In genomic region chr9:107481035-107481434, GRCh38 we compare ENCODE assay signal across 9 cellular contexts. TPM values are rescaled to one million over a fixed set of nuclear protein-coding genes. Genes with fewer than 3 reads are reported as not detected.
DNase-seq lines count a peak whose midpoint lies in the region; ATAC-seq, FAIRE-seq and TF ChIP-seq lines count a peak whose summit lies in the region.
"Had no signal": no experiment of that assay in that cellular context is flagged by ENCODE, and none has a peak within 500 bp of the region (broad histone marks: within the 10 kb centered on the region; RNA-seq: fewer than 3 reads in every experiment).

No MANE protein-coding gene starts in this region.

- ATAC-seq in A549 (peak; percentile 75 to 76; a peak in 5 of 6 replicates), lower lobe of right lung (no peak), HG03139 (IDR thresholded peaks at IDR 0.05; ENCODE audit: unreplicated experiment) (no peak)

- TF ChIP-seq RAD21 in A549 (conservative IDR thresholded peaks at IDR 0.05 in 1 of 2, IDR thresholded peaks at IDR 0.05 in 1 of 2) = peak in 1 of 2 experiments; percentile 58; a peak in 4 of 5 replicates

- peak; percentile 56 for FAIRE-seq in A549 (lab: Jason Lieb, UNC)
- FAIRE-seq: islet of Langerhans had no signal

- peak overlapping the region; percentile 93 for H3K4me2 ChIP-seq in A549

- in situ Hi-C loops in HAP-1 (cut with MboI; ENCODE audit: low sequenced_read_pairs) = no loop called here

- TF ChIP-seq POLR2A in A549 (IDR thresholded peaks at IDR 0.05; ENCODE audit: low read length) = no peak

- TF ChIP-seq CTCF in A549 (IDR thresholded peaks at IDR 0.05) = peak; percentile 43
- TF ChIP-seq CTCF in HEK293 (tag by site-specific recombination; IDR thresholded peaks at IDR 0.05) = peak; percentile 14; the same call in 1 of the 2 replicates
- TF ChIP-seq CTCF in VCaP (conservative IDR thresholded peaks at IDR 0.05) = peak; percentile 65
- peak; percentile 13 for TF ChIP-seq CTCF in lower lobe of right lung (IDR thresholded peaks at IDR 0.05)
- no peak for TF ChIP-seq CTCF in WERI-Rb-1 (IDR thresholded peaks at IDR 0.05; ENCODE audit: low read depth, low read length)

- POLR2A ChIA-PET in A549 (lab: Yijun Ruan, JAX) = no interaction called here
- POLR2A ChIA-PET in HEK293 (lab: Yijun Ruan, JAX) = no interaction called here

- H3K36me3 ChIP-seq in HEK293 (ENCODE audit: control insufficient read depth in 2 of 2, insufficient read depth in 1 of 2, low read length in 2 of 2) = peaks cover 0 to 13% of the 10 kb centered on the region in 2 experiments; a peak in 1 of 3 replicates
- H3K36me3 ChIP-seq in lower lobe of right lung = peaks cover 11% of the 10 kb centered on the region
- H3K36me3 ChIP-seq in WERI-Rb-1 = no peaks in the 10 kb centered on the region
- H3K36me3 ChIP-seq in HAP-1 (replicated peaks) = no peaks in the 10 kb centered on the region

- WGBS in A549 (ENCODE audit: missing lambda C conversion rate) = 9% methylated on average over 4 of the region's 4 CpGs

- peaks cover 13% of the 10 kb centered on the region for H3K4me1 ChIP-seq in A549
- H3K4me1 ChIP-seq in HEK293 (ENCODE audit: control insufficient read depth, insufficient read depth, low read length) = peaks cover 4% of the 10 kb centered on the region; the same call in 1 of the 2 replicates
- peaks cover 9% of the 10 kb centered on the region for H3K4me1 ChIP-seq in lower lobe of right lung
- H3K4me1 ChIP-seq in HAP-1 = peaks cover 10% of the 10 kb centered on the region

- intact Hi-C loops in lower lobe of right lung (cut with DNase I) = no loop called here

- H3K27me3 ChIP-seq in lower lobe of right lung (ENCODE audit: low read depth) (no peaks in the 10 kb centered on the region), WERI-Rb-1 (ENCODE audit: insufficient read depth, low read depth, severe bottlenecking) (no peaks in the 10 kb centered on the region), HAP-1 (ENCODE audit: low read depth) (no peaks in the 10 kb centered on the region)

- H3K4me3 ChIP-seq in A549 (peak overlapping the region; percentile 33; the same call in 2 of the 3 replicates), HEK293 (ENCODE audit: low read depth, low read length) (no peak overlapping the region), lower lobe of right lung (no peak overlapping the region), WERI-Rb-1 (ENCODE audit: low read depth, low read length) (no peak overlapping the region), HAP-1 (no peak overlapping the region)

- CTCF ChIA-PET in A549 (lab: Yijun Ruan, JAX) (interaction anchor here (0.5 to 4.1 kb wide), 13 partner anchors 13 to 1450 kb away, joined by 3 to 46 read pairs (median 3); no protein-coding TSS in a partner anchor), HEK293 (lab: Yijun Ruan, JAX) (interaction anchor here (0.8 to 1.3 kb wide), 2 partner anchors 16 to 263 kb away, joined by 3 to 5 read pairs; no protein-coding TSS in a partner anchor)

- peak; percentile 15 to 32 for DNase-seq in A549 (ENCODE audit: low read depth in 1 of 2, low spot score in 1 of 2)
- DNase-seq in lower lobe of right lung = no peak
- no peak for DNase-seq in WERI-Rb-1
- DNase-seq in HAP-1 (ENCODE audit: low spot score in 2 of 2) = no peak
- DNase-seq in DMS 273 (lab: John Stamatoyannopoulos, UW; ENCODE audit: unreplicated experiment) = no peak

- no peak for TF ChIP-seq EP300 in A549 (IDR thresholded peaks at IDR 0.05)

- peak overlapping the region; percentile 79 to 86 for H3K27ac ChIP-seq in A549
- no peak overlapping the region for H3K27ac ChIP-seq in HEK293 (ENCODE audit: extremely low read depth, low read depth, low read length)
- no peak overlapping the region for H3K27ac ChIP-seq in VCaP
- H3K27ac ChIP-seq in lower lobe of right lung = no peak overlapping the region
- no peak overlapping the region for H3K27ac ChIP-seq in WERI-Rb-1

- no peaks in the 10 kb centered on the region for H3K9me3 ChIP-seq in A549
- H3K9me3 ChIP-seq in HEK293 (ENCODE audit: control insufficient read depth, insufficient read depth, low read depth, low read length) = no peaks in the 10 kb centered on the region
- H3K9me3 ChIP-seq in lower lobe of right lung = no peaks in the 10 kb centered on the region
- H3K9me3 ChIP-seq in WERI-Rb-1 (ENCODE audit: severe bottlenecking) = no peaks in the 10 kb centered on the region
- H3K9me3 ChIP-seq in HAP-1 = no peaks in the 10 kb centered on the region

TF ChIP-seq in A549, 52 proteins besides CTCF, POLR2A, EP300 and RAD21:
- TF ChIP-seq SMC3 (IDR thresholded peaks at IDR 0.05) (peak; percentile 21; the same call in 1 of the 3 replicates), FOSL2 (IDR thresholded peaks at IDR 0.05) (no peak), FOSL2 (CRISPR knock-in tag; IDR thresholded peaks at IDR 0.05) (no peak), BHLHE40 (IDR thresholded peaks at IDR 0.05; ENCODE audit: low read depth, low read length) (no peak)

TF ChIP-seq in HEK293, 187 proteins besides CTCF, POLR2A, EP300 and RAD21:
- peak; percentile 15; the same call in 1 of the 2 replicates for TF ChIP-seq ZNF654 (tag by site-specific recombination; IDR thresholded peaks at IDR 0.05; ENCODE audit: low read depth)
- TF ChIP-seq ZNF391 (tag by site-specific recombination; IDR thresholded peaks at IDR 0.05; ENCODE audit: borderline replicate concordance, low read depth) = no peak
- no peak for TF ChIP-seq ZNF571 (tag by site-specific recombination; IDR thresholded peaks at IDR 0.05)
- no peak for TF ChIP-seq ZNF704 (tag by site-specific recombination; IDR thresholded peaks at IDR 0.05)
- TF ChIP-seq GFI1B (tag by site-specific recombination; IDR thresholded peaks at IDR 0.05) = no peak
- TF ChIP-seq ZNF19 (tag by site-specific recombination; IDR thresholded peaks at IDR 0.05; ENCODE audit: low read depth) = no peak
- TF ChIP-seq ZNF335 (tag by site-specific recombination; conservative IDR thresholded peaks at IDR 0.05) = 0 out of 2 replicates have a peak, but pooled peaks have one; percentile 17
- TF ChIP-seq ZNF223 (tag by site-specific recombination; IDR thresholded peaks at IDR 0.05) = no peak
- no peak for TF ChIP-seq ZNF530 (tag by site-specific recombination; IDR thresholded peaks at IDR 0.05; ENCODE audit: low read depth)
- TF ChIP-seq SP7 (tag by site-specific recombination; IDR thresholded peaks at IDR 0.05) = no peak
- no peak for TF ChIP-seq ZNF133 (tag by site-specific recombination; IDR thresholded peaks at IDR 0.05)
TF ChIP-seq in HEK293: peak in this region for 2.

RNA-seq across cellular contexts. Expression of gene KLF4, which starts 8.5 kb away (rescaled TPM):
- polyA plus RNA-seq in A549 (2011; rRNA removed) = 8.3 and 10.1 TPM in 2 replicates
- 11.3 and 15.9 TPM in 2 replicates for polyA plus RNA-seq in A549 (2012; cell fraction: cytosol; rRNA removed)
- polyA plus RNA-seq in A549 (2012; cell fraction: nucleus; rRNA removed) = 28.0 and 53.7 TPM in 2 replicates
- polyA plus RNA-seq in A549 (2017; fragmentation: RNase III; extraction: RNeasy Plus Mini Kit Qiagen cat#74134 plus additional on column Dnase treatment) = 3.4 to 3.6 TPM (median 3.6 TPM) in 3 replicates
- polyA minus RNA-seq in A549 (2011; rRNA and poly(A)+ RNA removed) = 3.7 and 3.9 TPM in 2 replicates
- 107 TPM for total RNA-seq in lower lobe of right lung

Comparison
In these comparisons a context has a peak if more than half of its experiments do, and no peak if none do; other contexts are left out.
1. ATAC-seq: peak in A549 (2 of 2); none in lower lobe of right lung (0 of 2) and HG03139 (single experiment).
2. DNase-seq: peak in A549 (2 of 2); none in lower lobe of right lung (single experiment), WERI-Rb-1 (single experiment), HAP-1 (0 of 2) and DMS 273 (single experiment).
3. H3K27ac ChIP-seq: peak in A549 (2 of 2); none in HEK293 (single experiment), VCaP (single experiment), lower lobe of right lung (single experiment) and WERI-Rb-1 (single experiment).
4. Of the 5 proteins assayed by ChIP-seq in both HEK293 and A549: peak only in HEK293: none; only in A549: none; in both: CTCF; in neither: 4.